8 cellular contexts compared by ENCODE assay signal in genomic region chr2:38409136-38409903, GRCh38. TPM values are rescaled to one million over a fixed set of nuclear protein-coding genes. Genes with fewer than 3 reads are reported as not detected.
DNase-seq lines count a peak whose midpoint lies in the region; ATAC-seq and TF ChIP-seq lines count a peak whose summit lies in the region.

No MANE protein-coding gene starts in this region.

- H3K27me3 Mint-ChIP-seq in activated CD8-positive, alpha-beta memory T cell treated with anti-CD3 and anti-CD28 coated beads, Interleukin-2, amount 10 ng/mL, durations not matched to agents 7 days and 5 days: peaks cover 8% of the 10 kb centered on the region

- H3K27ac Mint-ChIP-seq in activated CD8-positive, alpha-beta memory T cell treated with anti-CD3 and anti-CD28 coated beads, Interleukin-2, amount 10 ng/mL, durations not matched to agents 7 days and 5 days: no peak overlapping the region

- H3K4me1 ChIP-seq in DOHH2 (ENCODE audit: control insufficient read depth, low read length): peaks cover 57% of the 10 kb centered on the region

- peak overlapping the region; percentile 95 for H3K27ac ChIP-seq in DOHH2 (ENCODE audit: low read depth, low read length)
- H3K27ac ChIP-seq in layer of hippocampus (ENCODE audit: low read depth, low read length): peak overlapping the region; percentile 46

- DNase-seq in MV-4-11 (lab: John Stamatoyannopoulos, UW): peak; percentile 34
- no peak for DNase-seq in NCI-H226
- no peak for DNase-seq in activated CD8-positive, alpha-beta memory T cell treated with anti-CD3 and anti-CD28 coated beads, Interleukin-2, amount 10 ng/mL, durations not matched to agents 7 days and 5 days
- DNase-seq in SK-N-DZ (ENCODE audit: low spot score): no peak
- no peak for DNase-seq in T1000 (lab: John Stamatoyannopoulos, UW)

- peaks cover 10% of the 10 kb centered on the region for H3K9me3 Mint-ChIP-seq in activated CD8-positive, alpha-beta memory T cell treated with anti-CD3 and anti-CD28 coated beads, Interleukin-2, amount 10 ng/mL, durations not matched to agents 7 days and 5 days (ENCODE audit: low read depth)

- CTCF ChIA-PET in activated CD8-positive, alpha-beta memory T cell treated with anti-CD3 and anti-CD28 coated beads, Interleukin-2, amount 10 ng/mL, durations not matched to agents 7 days and 5 days (lab: Charles Lee): no interaction called here

- H3K27me3 ChIP-seq in DOHH2 (ENCODE audit: control insufficient read depth, low read length): no peaks in the 10 kb centered on the region
- no peaks in the 10 kb centered on the region for H3K27me3 ChIP-seq in layer of hippocampus (ENCODE audit: control insufficient read depth, insufficient read depth, low read length)

- no peak for TF ChIP-seq CTCF in DOHH2 (IDR thresholded peaks at IDR 0.05; ENCODE audit: low read depth, low read length, poor library complexity, severe bottlenecking)

- H3K4me2 ChIP-seq in DOHH2 (ENCODE audit: low read length): peak overlapping the region; percentile 82

- peaks cover 3% of the 10 kb centered on the region for H3K36me3 ChIP-seq in DOHH2 (ENCODE audit: control insufficient read depth, low read length)

- peak overlapping the region; percentile 62 for H3K4me3 ChIP-seq in DOHH2 (ENCODE audit: low read length)

- H3K9me2 ChIP-seq in DOHH2 (replicated peaks; ENCODE audit: control insufficient read depth, low read length): no peaks in the 10 kb centered on the region

- no peaks in the 10 kb centered on the region for H3K4me1 Mint-ChIP-seq in activated CD8-positive, alpha-beta memory T cell treated with anti-CD3 and anti-CD28 coated beads, Interleukin-2, amount 10 ng/mL, durations not matched to agents 7 days and 5 days

- ATAC-seq in GM21526 (IDR thresholded peaks at IDR 0.05; ENCODE audit: low FRiP score, unreplicated experiment): peak; percentile 74
- no peak for ATAC-seq in activated CD8-positive, alpha-beta memory T cell treated with anti-CD3 and anti-CD28 coated beads, Interleukin-2, amount 10 ng/mL, durations not matched to agents 7 days and 5 days

- peaks cover 2% of the 10 kb centered on the region for H3K36me3 Mint-ChIP-seq in activated CD8-positive, alpha-beta memory T cell treated with anti-CD3 and anti-CD28 coated beads, Interleukin-2, amount 10 ng/mL, durations not matched to agents 7 days and 5 days

- H3K9me3 ChIP-seq in DOHH2 (ENCODE audit: control insufficient read depth, insufficient read depth, low read length): peaks cover 8% of the 10 kb centered on the region; the same call in 1 of the 2 replicates

- no peaks in the 10 kb centered on the region for H4K20me1 ChIP-seq in DOHH2 (ENCODE audit: control insufficient read depth, insufficient read depth, low read depth, low read length)

- no peaks in the 10 kb centered on the region for H3K79me2 ChIP-seq in DOHH2 (ENCODE audit: control insufficient read depth, low read length)

- no peak overlapping the region for H3K4me3 Mint-ChIP-seq in activated CD8-positive, alpha-beta memory T cell treated with anti-CD3 and anti-CD28 coated beads, Interleukin-2, amount 10 ng/mL, durations not matched to agents 7 days and 5 days

- peaks cover 19% of the 10 kb centered on the region for H3F3A ChIP-seq in DOHH2 (ENCODE audit: control insufficient read depth, insufficient read depth)

RNA-seq across cellular contexts. Expression of gene ATL2, which starts 32.2 kb away (rescaled TPM):
- total RNA-seq in activated CD8-positive, alpha-beta memory T cell treated with anti-CD3 and anti-CD28 coated beads, Interleukin-2, amount 10 ng/mL, durations not matched to agents 7 days and 5 days: 10 to 100 TPM; 55.5 to 56.7 TPM
- 112 and 134 TPM in 2 replicates for polyA plus RNA-seq in SK-N-DZ (2014; cell fraction: cytosol; rRNA removed)
- 179 and 241 TPM in 2 replicates for polyA plus RNA-seq in SK-N-DZ (2014; cell fraction: nucleus; rRNA removed)
